1 cellular context compared by ENCODE assay signal in genomic region chr18:22551536-22552151, GRCh38.
TF ChIP-seq lines count a peak whose summit lies in the region.

No MANE protein-coding gene starts in this region.

TF ChIP-seq in IMR-90, 13 proteins besides CTCF, POLR2A, EP300 and RAD21 (continued from another document):
- TF ChIP-seq ELK1 (IDR thresholded peaks at IDR 0.05; ENCODE audit: borderline replicate concordance, low read depth, low read length), result no peak
